In genomic region chr10:12320892-12321291, GRCh38 we compare ENCODE assay signal across 28 cellular contexts.
"Had no signal": no experiment of that assay in that cellular context is flagged by ENCODE, and none has a peak within 500 bp of the region (broad histone marks: within the 10 kb centered on the region; RNA-seq: fewer than 3 reads in every experiment).

No MANE protein-coding gene starts in this region.

- H3K4me3 Mint-ChIP-seq: mesothelial cell of epicardium; naive B cell; natural killer cell; nephron progenitor cell; neural progenitor cell; stimulated activated effector memory CD8-positive, alpha-beta T cell treated with anti-CD3 and anti-CD28 coated beads, Interleukin-12 subunit alpha, Interleukin-12 subunit beta, amount 100 ng/mL, for 72 hours; stimulated activated naive CD8-positive, alpha-beta T cell treated with anti-CD3 and anti-CD28 coated beads, Interleukin-15, amount 100 ng/mL, for 72 hours; type B pancreatic cell had no signal

- H3K27me3 ChIP-seq: hepatocyte, left lung, neural progenitor cell, ovary, right atrium auricular region, sigmoid colon, spleen, tibial nerve, uterus had no signal

- H3K4me2 ChIP-seq: hepatocyte, neural progenitor cell had no signal

- H3K36me3 ChIP-seq: left lung, neural progenitor cell, neutrophil, ovary, right atrium auricular region, sigmoid colon, spleen, tibial nerve, uterus had no signal

- H3K9me3 Mint-ChIP-seq: mesothelial cell of epicardium; naive B cell; natural killer cell; nephron progenitor cell; neural progenitor cell; stimulated activated effector memory CD8-positive, alpha-beta T cell treated with anti-CD3 and anti-CD28 coated beads, Interleukin-12 subunit alpha, Interleukin-12 subunit beta, amount 100 ng/mL, for 72 hours; stimulated activated naive CD8-positive, alpha-beta T cell treated with anti-CD3 and anti-CD28 coated beads, Interleukin-15, amount 100 ng/mL, for 72 hours; type B pancreatic cell had no signal

- ATAC-seq: left cardiac atrium; left lung; natural killer cell; stimulated activated effector memory CD8-positive, alpha-beta T cell treated with anti-CD3 and anti-CD28 coated beads, Interleukin-12 subunit alpha, Interleukin-12 subunit beta, amount 100 ng/mL, for 72 hours; stimulated activated naive CD8-positive, alpha-beta T cell treated with anti-CD3 and anti-CD28 coated beads, Interleukin-15, amount 100 ng/mL, for 72 hours had no signal

- H3K9me3 ChIP-seq: left lung, neutrophil, ovary, right atrium auricular region, sigmoid colon, spleen, tibial nerve, uterus had no signal

- H3K4me1 ChIP-seq: left lung, neural progenitor cell, right atrium auricular region, tibial nerve, uterus had no signal

- DNase-seq: kidney glomerular epithelial cell; left cardiac atrium; left lung; mesendoderm; naive B cell; natural killer cell; nephron progenitor cell; occipital lobe; ovary; sigmoid colon; small intestine; stimulated activated CD4-positive, alpha-beta T cell treated with anti-CD3 and anti-CD28 coated beads, Interleukin-4, amount 100 ng/mL, for 24 hours; stimulated activated naive CD4-positive, alpha-beta T cell treated with Interleukin-2 at 50 U/mL for 16 hours; stimulated activated naive CD8-positive, alpha-beta T cell treated with anti-CD3 and anti-CD28 coated beads, Interleukin-15, amount 100 ng/mL, for 72 hours; substantia nigra; uterus had no signal

- H3K36me3 Mint-ChIP-seq: mesothelial cell of epicardium; naive B cell; natural killer cell; neural progenitor cell; stimulated activated effector memory CD8-positive, alpha-beta T cell treated with anti-CD3 and anti-CD28 coated beads, Interleukin-12 subunit alpha, Interleukin-12 subunit beta, amount 100 ng/mL, for 72 hours; type B pancreatic cell had no signal

- H3K4me3 ChIP-seq: hepatocyte, left lung, lung, neural progenitor cell, ovary, right atrium auricular region, sigmoid colon, spleen, tibial nerve, uterus had no signal

- H3K27ac Mint-ChIP-seq: mesothelial cell of epicardium; natural killer cell; nephron progenitor cell; neural progenitor cell; progenitor cell of endocrine pancreas; stimulated activated effector memory CD8-positive, alpha-beta T cell treated with anti-CD3 and anti-CD28 coated beads, Interleukin-12 subunit alpha, Interleukin-12 subunit beta, amount 100 ng/mL, for 72 hours; stimulated activated naive CD8-positive, alpha-beta T cell treated with anti-CD3 and anti-CD28 coated beads, Interleukin-15, amount 100 ng/mL, for 72 hours; type B pancreatic cell had no signal

- H3K27ac ChIP-seq: hepatocyte, left lung, neural progenitor cell, neutrophil, ovary, right atrium auricular region, sigmoid colon, spleen, tibial nerve, uterus had no signal

- H3K27me3 Mint-ChIP-seq: naive B cell; stimulated activated naive CD8-positive, alpha-beta T cell treated with anti-CD3 and anti-CD28 coated beads, Interleukin-15, amount 100 ng/mL, for 72 hours had no signal

- FAIRE-seq: keratinocyte, small intestine had no signal
